ENCODE assay signal across 11 cellular contexts in the genomic region with DNA sequence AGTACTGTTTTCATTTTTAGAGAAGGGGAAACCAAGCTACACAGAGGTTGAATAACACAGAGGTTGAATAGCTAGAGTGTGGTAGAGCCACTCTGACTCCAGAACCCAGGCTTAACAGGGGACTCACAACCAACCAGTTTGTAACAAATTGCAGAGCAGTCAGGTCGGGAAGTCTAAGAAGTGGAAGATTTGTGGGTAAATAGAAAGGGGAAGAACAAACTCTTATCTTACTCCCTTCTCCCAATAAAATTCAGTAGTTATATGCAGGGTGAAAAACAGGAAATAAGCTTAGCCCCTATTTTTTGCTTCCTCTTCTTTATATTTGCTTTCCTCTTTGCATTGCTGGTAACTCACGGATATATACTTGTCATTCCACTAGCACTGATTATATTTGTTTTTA. TPM values are rescaled to one million over a fixed set of nuclear protein-coding genes. Genes with fewer than 3 reads are reported as not detected.
DNase-seq lines count a peak whose midpoint lies in the region; ATAC-seq and TF ChIP-seq lines count a peak whose summit lies in the region.
"Had no signal": no experiment of that assay in that cellular context is flagged by ENCODE, and none has a peak within 500 bp of the region (broad histone marks: within the 10 kb centered on the region; RNA-seq: fewer than 3 reads in every experiment).

No MANE protein-coding gene starts in this region.

- peaks cover 15% of the 10 kb centered on the region for H3K4me1 ChIP-seq in Loucy (ENCODE audit: insufficient read depth, low read length, poor library complexity, severe bottlenecking)

- H3F3A ChIP-seq in Loucy (ENCODE audit: low read depth), result no peaks in the 10 kb centered on the region

- no peaks in the 10 kb centered on the region for H3K9me3 ChIP-seq in Loucy (ENCODE audit: insufficient read depth, low read depth, low read length)
- H3K9me3 ChIP-seq: breast epithelium had no signal

- H3K27me3 Mint-ChIP-seq in T-helper 1 cell treated with Interleukin-12 subunit alpha and Interleukin-12 subunit beta and Interleukin-4 antibody, amounts not matched to agents 30 μg/mL and 1 μg/mL, for 36 hours (ENCODE audit: low read depth), result no peaks in the 10 kb centered on the region
- no peaks in the 10 kb centered on the region for H3K27me3 Mint-ChIP-seq in activated CD8-positive, alpha-beta T cell treated with anti-CD3 and anti-CD28 coated beads for 36 hours
- H3K27me3 Mint-ChIP-seq in nephron (ENCODE audit: low read depth), result no peaks in the 10 kb centered on the region

- CTCF ChIA-PET in activated CD8-positive, alpha-beta T cell treated with anti-CD3 and anti-CD28 coated beads for 36 hours (lab: Charles Lee), result no interaction called here

- POLR2A ChIA-PET in activated CD8-positive, alpha-beta T cell treated with anti-CD3 and anti-CD28 coated beads for 36 hours (lab: Charles Lee), result no interaction called here

- H2AFZ ChIP-seq in Loucy (ENCODE audit: low read length), result no peak overlapping the region

- peaks cover 100% of the 10 kb centered on the region for H3K79me2 ChIP-seq in Loucy (ENCODE audit: insufficient read depth, low read length)

- H3K9me3 Mint-ChIP-seq in T-helper 1 cell treated with Interleukin-12 subunit alpha and Interleukin-12 subunit beta and Interleukin-4 antibody, amounts not matched to agents 30 μg/mL and 1 μg/mL, for 36 hours, result no peaks in the 10 kb centered on the region
- H3K9me3 Mint-ChIP-seq in activated CD8-positive, alpha-beta T cell treated with anti-CD3 and anti-CD28 coated beads for 36 hours, result no peaks in the 10 kb centered on the region
- H3K9me3 Mint-ChIP-seq in nephron, result no peaks in the 10 kb centered on the region

- H3K4me3 Mint-ChIP-seq in T-helper 1 cell treated with Interleukin-12 subunit alpha and Interleukin-12 subunit beta and Interleukin-4 antibody, amounts not matched to agents 30 μg/mL and 1 μg/mL, for 36 hours, result peak overlapping the region; percentile 21
- no peak overlapping the region for H3K4me3 Mint-ChIP-seq in activated CD8-positive, alpha-beta T cell treated with anti-CD3 and anti-CD28 coated beads for 36 hours
- no peak overlapping the region for H3K4me3 Mint-ChIP-seq in nephron

- H3K36me3 ChIP-seq in Loucy (ENCODE audit: insufficient read depth, low read length), result peaks cover 46% of the 10 kb centered on the region; the same call in 1 of the 2 replicates
- H3K36me3 ChIP-seq: breast epithelium had no signal

- H3K36me3 Mint-ChIP-seq in T-helper 1 cell treated with Interleukin-12 subunit alpha and Interleukin-12 subunit beta and Interleukin-4 antibody, amounts not matched to agents 30 μg/mL and 1 μg/mL, for 36 hours (ENCODE audit: low read depth), result peaks cover 40% of the 10 kb centered on the region
- peaks cover 64% of the 10 kb centered on the region for H3K36me3 Mint-ChIP-seq in activated CD8-positive, alpha-beta T cell treated with anti-CD3 and anti-CD28 coated beads for 36 hours (ENCODE audit: low read depth)
- peaks cover 46% of the 10 kb centered on the region for H3K36me3 Mint-ChIP-seq in nephron (ENCODE audit: low read depth)

- H3K9me2 ChIP-seq in Loucy (replicated peaks; ENCODE audit: low read depth, low read length), result no peaks in the 10 kb centered on the region

- intact Hi-C loops in activated CD8-positive, alpha-beta T cell treated with anti-CD3 and anti-CD28 coated beads for 36 hours (cut with micrococcal nuclease), result no loop called here

- peak overlapping the region; percentile 23 for H3K4me2 ChIP-seq in Loucy (ENCODE audit: low read depth, low read length, poor library complexity, severe bottlenecking)

- H4K20me1 ChIP-seq in Loucy (ENCODE audit: insufficient read depth, low read length, poor library complexity, severe bottlenecking), result peaks cover 94% of the 10 kb centered on the region

- TF ChIP-seq CTCF in Loucy (conservative IDR thresholded peaks at IDR 0.05; ENCODE audit: low read length) (no peak), nephron (IDR thresholded peaks at IDR 0.05; ENCODE audit: unreplicated experiment in 3 of 3) (no peak)
- no peak for TF ChIP-seq CTCF in activated CD8-positive, alpha-beta T cell treated with anti-CD3 and anti-CD28 coated beads for 36 hours (IDR thresholded peaks at IDR 0.05)

- H3K4me1 Mint-ChIP-seq in T-helper 1 cell treated with Interleukin-12 subunit alpha and Interleukin-12 subunit beta and Interleukin-4 antibody, amounts not matched to agents 30 μg/mL and 1 μg/mL, for 36 hours (ENCODE audit: low read depth), result peaks cover 53% of the 10 kb centered on the region
- peaks cover 82% of the 10 kb centered on the region for H3K4me1 Mint-ChIP-seq in activated CD8-positive, alpha-beta T cell treated with anti-CD3 and anti-CD28 coated beads for 36 hours (ENCODE audit: low read depth)
- H3K4me1 Mint-ChIP-seq in nephron, result peaks cover 46% of the 10 kb centered on the region

- ATAC-seq in activated CD8-positive, alpha-beta T cell treated with anti-CD3 and anti-CD28 coated beads for 36 hours, result peak; percentile 45
- no peak for ATAC-seq in GM21737 (IDR thresholded peaks at IDR 0.05; ENCODE audit: unreplicated experiment)

- DNase-seq in T-helper 1 cell (no peak), hypothalamus (lab: John Stamatoyannopoulos, UW) (no peak)
- no peak for DNase-seq in activated CD8-positive, alpha-beta T cell treated with anti-CD3 and anti-CD28 coated beads for 36 hours
- DNase-seq in stimulated activated CD4-positive, alpha-beta T cell treated with anti-CD3 and anti-CD28 coated beads, Interleukin-2, amount 100 ng/mL, for 24 hours, result no peak
- DNase-seq: activated CD4-positive, CD25-positive, alpha-beta regulatory T cell treated with anti-CD3 and anti-CD28 coated beads, Interleukin-2, amount 50 U/mL, for 72 hours; stimulated activated CD4-positive, alpha-beta T cell treated with anti-CD3 and anti-CD28 coated beads, Interleukin-1b, Interleukin-23, amount 100 ng/mL, for 48 hours had no signal

- no peak overlapping the region for H3K9ac ChIP-seq in Loucy (ENCODE audit: low read depth, low read length, poor library complexity, severe bottlenecking)

- H3K4me3 ChIP-seq in Loucy (ENCODE audit: low read length, poor library complexity, severe bottlenecking), result peak overlapping the region; percentile 3
- H3K4me3 ChIP-seq: breast epithelium had no signal

- H3K27me3 ChIP-seq in Loucy (ENCODE audit: insufficient read depth, low read length, poor library complexity, severe bottlenecking), result no peaks in the 10 kb centered on the region
- H3K27me3 ChIP-seq: breast epithelium had no signal

- H3K27ac Mint-ChIP-seq in T-helper 1 cell treated with Interleukin-12 subunit alpha and Interleukin-12 subunit beta and Interleukin-4 antibody, amounts not matched to agents 30 μg/mL and 1 μg/mL, for 36 hours, result peak overlapping the region; percentile 17
- peak overlapping the region; percentile 86 for H3K27ac Mint-ChIP-seq in activated CD8-positive, alpha-beta T cell treated with anti-CD3 and anti-CD28 coated beads for 36 hours
- H3K27ac Mint-ChIP-seq in nephron, result peak overlapping the region in 2 of 3 experiments; percentile 54 to 74

RNA-seq across cellular contexts. Expression of a gene that starts 23.2 kb away (rescaled TPM):
- 100 to 1,000 TPM; 292 to 310 TPM for total RNA-seq in activated CD8-positive, alpha-beta T cell treated with anti-CD3 and anti-CD28 coated beads for 36 hours

Comparison
In these comparisons a context has a peak if more than half of its experiments do, and no peak if none do; other contexts are left out.
1. H3K27ac Mint-ChIP-seq: peak in every context shown above with its lines; median percentile 86 in activated CD8-positive, alpha-beta T cell treated with anti-CD3 and anti-CD28 coated beads for 36 hours; 64 in nephron; 17 in T-helper 1 cell treated with Interleukin-12 subunit alpha and Interleukin-12 subunit beta and Interleukin-4 antibody, amounts not matched to agents 30 μg/mL and 1 μg/mL, for 36 hours.